ENCODE assay signal across 1 cellular context in the genomic region with DNA sequence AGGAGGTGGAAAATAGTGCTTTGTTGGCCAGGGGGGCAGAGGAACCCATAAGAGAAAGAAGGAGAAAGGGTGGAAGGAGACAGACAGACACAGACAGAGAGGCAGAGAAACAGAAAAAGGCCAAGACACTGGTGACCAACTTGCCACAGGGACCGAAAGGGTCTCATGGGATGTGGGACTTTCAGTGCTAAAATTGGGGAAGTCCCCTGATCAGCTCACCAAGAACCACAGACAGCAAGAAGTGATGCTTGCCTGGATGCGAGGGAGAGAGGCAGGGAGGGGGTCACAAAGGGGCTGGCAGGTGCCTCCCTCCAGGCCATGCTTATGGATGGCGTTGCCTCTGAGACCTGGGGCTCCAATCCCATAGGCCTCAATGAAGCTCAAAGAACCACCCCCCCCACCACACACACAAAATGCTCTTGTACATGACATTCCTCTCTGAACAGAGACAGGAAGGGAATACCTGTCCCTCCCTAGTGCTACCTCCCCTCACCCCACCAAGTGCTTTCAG.
TF ChIP-seq lines count a peak whose summit lies in the region.

No MANE protein-coding gene starts in this region.

TF ChIP-seq in H1, 55 proteins besides CTCF, POLR2A, EP300 and RAD21 (continued from another document):
- TF ChIP-seq SUZ12 (IDR thresholded peaks at IDR 0.05; ENCODE audit: low read length), result no peak
- no peak for TF ChIP-seq NANOG (IDR thresholded peaks at IDR 0.05; ENCODE audit: insufficient read depth, low read depth, low read length, poor library complexity, severe bottlenecking)
- TF ChIP-seq KDM5A (IDR thresholded peaks at IDR 0.05; ENCODE audit: low read length), result no peak
TF ChIP-seq in H1: peak in this region for 0.
